Comparison of ENCODE assay signal across 24 cellular contexts in the genomic region with DNA sequence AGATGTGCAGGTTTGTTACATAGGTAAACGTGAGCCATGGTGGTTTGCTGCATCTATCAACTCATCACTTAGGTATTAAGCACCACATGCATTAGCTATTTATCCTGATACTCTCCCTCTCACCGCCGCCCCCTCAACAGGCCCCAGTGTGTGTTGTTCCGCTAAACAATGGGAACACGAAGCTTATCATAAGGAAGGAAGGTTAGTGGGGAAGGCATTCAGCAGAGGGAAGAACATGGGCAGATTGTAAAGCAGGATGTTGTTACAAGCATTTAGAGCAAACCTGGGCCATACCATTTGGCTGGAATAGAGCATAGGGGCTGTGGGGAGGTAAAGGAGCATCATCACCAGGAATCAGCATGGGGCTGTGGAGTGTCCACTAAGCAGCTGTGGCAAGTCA.
"Had no signal": no experiment of that assay in that cellular context is flagged by ENCODE, and none has a peak within 500 bp of the region (broad histone marks: within the 10 kb centered on the region; RNA-seq: fewer than 3 reads in every experiment).

No MANE protein-coding gene starts in this region.

- H2AFZ ChIP-seq: parathyroid adenoma had no signal

- ATAC-seq: activated CD4-positive, alpha-beta T cell treated with anti-CD3 and anti-CD28 coated beads for 36 hours; activated CD8-positive, alpha-beta memory T cell treated with anti-CD3 and anti-CD28 coated beads, Interleukin-2, amount 10 ng/mL, durations not matched to agents 7 days and 5 days; activated CD8-positive, alpha-beta T cell treated with anti-CD3 and anti-CD28 coated beads, Interleukin-2, amount 10 ng/mL, durations not matched to agents 7 days and 5 days; activated naive CD4-positive, alpha-beta T cell treated with anti-CD3 and anti-CD28 coated beads, Interleukin-2, amount 50 U/mL, for 72 hours; esophagus mucosa; naive thymus-derived CD8-positive, alpha-beta T cell; psoas muscle; stimulated activated naive CD8-positive, alpha-beta T cell treated with anti-CD3 and anti-CD28 coated beads, Interleukin-15, Interleukin-2, amounts not matched to agents 100 U/mL and 50 U/mL, for 24 hours had no signal

- H3K4me1 ChIP-seq: parathyroid adenoma, psoas muscle, uterus had no signal

- H3K27me3 ChIP-seq: neural progenitor cell, uterus had no signal

- H3K36me3 Mint-ChIP-seq: activated CD8-positive, alpha-beta memory T cell treated with anti-CD3 and anti-CD28 coated beads, Interleukin-2, amount 10 ng/mL, durations not matched to agents 7 days and 5 days; activated naive CD4-positive, alpha-beta T cell treated with anti-CD3 and anti-CD28 coated beads, Interleukin-2, amount 50 U/mL, for 72 hours; mesothelial cell of epicardium; naive thymus-derived CD8-positive, alpha-beta T cell; neural progenitor cell; type B pancreatic cell had no signal

- H3K9ac ChIP-seq: neural progenitor cell, parathyroid adenoma had no signal

- DNase-seq: activated CD4-positive, alpha-beta T cell treated with anti-CD3 and anti-CD28 coated beads for 36 hours; activated CD4-positive, CD25-positive, alpha-beta regulatory T cell; activated CD8-positive, alpha-beta memory T cell treated with anti-CD3 and anti-CD28 coated beads, Interleukin-2, amount 10 ng/mL, durations not matched to agents 7 days and 5 days; activated CD8-positive, alpha-beta T cell treated with anti-CD3 and anti-CD28 coated beads, Interleukin-2, amount 10 ng/mL, durations not matched to agents 7 days and 5 days; activated T-cell treated with anti-CD3 and anti-CD28 coated beads, Interleukin-2, amount 50 U/mL, for 48 hours; effector memory CD4-positive, alpha-beta T cell; foreskin melanocyte; left ventricle myocardium inferior; mammary epithelial cell; naive thymus-derived CD8-positive, alpha-beta T cell; occipital lobe; psoas muscle; right cardiac atrium; stimulated activated CD4-positive, alpha-beta T cell treated with anti-CD3 and anti-CD28 coated beads, Interleukin-2, amount 100 ng/mL, for 48 hours; stimulated activated naive CD8-positive, alpha-beta T cell treated with anti-CD3 and anti-CD28 coated beads, Interleukin-15, Interleukin-2, amounts not matched to agents 100 U/mL and 50 U/mL, for 24 hours; uterus had no signal

- H3K36me3 ChIP-seq: left ventricle myocardium inferior, neural progenitor cell, thoracic aorta, uterus had no signal

- H3K27ac ChIP-seq: neural progenitor cell, parathyroid adenoma, psoas muscle, thoracic aorta, uterus had no signal

- H3K4me3 ChIP-seq: left ventricle myocardium inferior, neural progenitor cell, psoas muscle, thoracic aorta, uterus had no signal

- H3K4me1 Mint-ChIP-seq: activated CD4-positive, alpha-beta T cell treated with anti-CD3 and anti-CD28 coated beads for 36 hours; activated CD8-positive, alpha-beta memory T cell treated with anti-CD3 and anti-CD28 coated beads, Interleukin-2, amount 10 ng/mL, durations not matched to agents 7 days and 5 days had no signal

- H3K9me3 Mint-ChIP-seq: activated naive CD4-positive, alpha-beta T cell treated with anti-CD3 and anti-CD28 coated beads, Interleukin-2, amount 50 U/mL, for 72 hours; activated T-helper 2 cell treated with anti-CD3 and anti-CD28 coated beads, Interferon-gamma antibody, Interleukin-2, Interleukin-4, amounts not matched to agents 10 μg/mL and 5 μg/mL and 100 μg/mL, durations not matched to agents 14 hours and 24 hours and 36 hours; mesothelial cell of epicardium; naive thymus-derived CD8-positive, alpha-beta T cell; neural progenitor cell; type B pancreatic cell had no signal

- H3K79me2 ChIP-seq: parathyroid adenoma had no signal

- H3K4me2 ChIP-seq: neural progenitor cell had no signal

- H3K27ac Mint-ChIP-seq: activated CD4-positive, alpha-beta T cell treated with anti-CD3 and anti-CD28 coated beads for 36 hours; activated CD8-positive, alpha-beta memory T cell treated with anti-CD3 and anti-CD28 coated beads, Interleukin-2, amount 10 ng/mL, durations not matched to agents 7 days and 5 days; activated CD8-positive, alpha-beta T cell treated with anti-CD3 and anti-CD28 coated beads, Interleukin-2, amount 10 ng/mL, durations not matched to agents 7 days and 5 days; activated naive CD4-positive, alpha-beta T cell treated with anti-CD3 and anti-CD28 coated beads, Interleukin-2, amount 50 U/mL, for 72 hours; activated T-helper 2 cell treated with anti-CD3 and anti-CD28 coated beads, Interferon-gamma antibody, Interleukin-2, Interleukin-4, amounts not matched to agents 10 μg/mL and 5 μg/mL and 100 μg/mL, durations not matched to agents 14 hours and 24 hours and 36 hours; mesothelial cell of epicardium; naive thymus-derived CD8-positive, alpha-beta T cell; neural progenitor cell; type B pancreatic cell had no signal

- H3K9me3 ChIP-seq: left ventricle myocardium inferior, psoas muscle, thoracic aorta, uterus had no signal

- H3K4me3 Mint-ChIP-seq: activated CD4-positive, alpha-beta T cell treated with anti-CD3 and anti-CD28 coated beads for 36 hours; activated CD8-positive, alpha-beta memory T cell treated with anti-CD3 and anti-CD28 coated beads, Interleukin-2, amount 10 ng/mL, durations not matched to agents 7 days and 5 days; activated CD8-positive, alpha-beta T cell treated with anti-CD3 and anti-CD28 coated beads, Interleukin-2, amount 10 ng/mL, durations not matched to agents 7 days and 5 days; mesothelial cell of epicardium; naive thymus-derived CD8-positive, alpha-beta T cell; neural progenitor cell; type B pancreatic cell had no signal
